29 cellular contexts compared by ENCODE assay signal in the genomic region with DNA sequence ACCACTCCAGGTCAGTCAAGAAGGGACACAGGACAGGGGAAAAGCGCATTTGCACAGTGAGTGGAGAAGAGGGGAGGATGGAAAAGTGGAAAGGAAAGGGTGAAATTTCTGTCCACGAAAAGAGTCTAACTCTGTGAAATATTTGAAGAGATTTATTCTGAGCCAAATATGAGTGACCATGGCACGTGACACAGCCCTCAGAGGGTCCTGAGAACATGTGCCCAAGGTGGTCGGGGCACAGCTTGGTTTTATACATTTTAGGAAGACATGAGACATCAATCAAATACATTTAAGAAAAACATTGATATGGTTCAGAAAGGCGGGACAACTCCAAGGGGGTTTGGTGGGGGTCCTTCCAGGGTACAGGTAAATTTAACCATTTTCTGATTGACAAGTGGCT.
A peak's percentile ranks its signal among the peaks of the same experiment; 100 is the strongest.
DNase-seq lines count a peak whose midpoint lies in the region; ATAC-seq, FAIRE-seq and TF ChIP-seq lines count a peak whose summit lies in the region.
"Had no signal": no experiment of that assay in that cellular context is flagged by ENCODE, and none has a peak within 500 bp of the region (broad histone marks: within the 10 kb centered on the region; RNA-seq: fewer than 3 reads in every experiment).

No MANE protein-coding gene starts in this region.

- WGBS in HepG2 (ENCODE audit: low lambda C conversion rate) = 8% methylated on average over 5 of the region's 5 CpGs
- WGBS in right lobe of liver (ENCODE audit: insufficient coverage, low coverage, low lambda C conversion rate, missing lambda C conversion rate) = 41% methylated on average over 5 of the region's 5 CpGs

- no peak overlapping the region for H3K4me3 ChIP-seq in HepG2 (replicated peaks in 1 of 3; ENCODE audit: insufficient read depth in 1 of 3, low read depth in 2 of 3, low read length in 3 of 3)
- H3K4me3 ChIP-seq in right lobe of liver = no peak overlapping the region
- H3K4me3 ChIP-seq: A549; BLaER1; BLaER1 treated with 17β-estradiol and CSF1 and Interleukin-3, amounts not matched to agents 10 nM and 100 nM had no signal

- intact Hi-C loops in HepG2 (cut with micrococcal nuclease; ENCODE audit: unreplicated experiment) (no loop called here), right lobe of liver (cut with DNase I) (no loop called here)

- ATAC-seq in HepG2 (no peak), right lobe of liver (no peak)
- ATAC-seq: A549; CD8-positive, alpha-beta T cell had no signal

- BruUV-seq in HepG2 (replicated peaks; lab: Mats Ljungman, UMichigan) = no TSS peak

- no peaks in the 10 kb centered on the region for H3K36me3 ChIP-seq in HepG2 (replicated peaks in 1 of 2; ENCODE audit: control insufficient read depth in 1 of 2, insufficient read depth in 2 of 2, low read length in 2 of 2)
- no peaks in the 10 kb centered on the region for H3K36me3 ChIP-seq in right lobe of liver
- H3K36me3 ChIP-seq: BLaER1; BLaER1 treated with 17β-estradiol and CSF1 and Interleukin-3, amounts not matched to agents 10 nM and 100 nM had no signal

- in situ Hi-C loops in HepG2 (cut with HindIII; ENCODE audit: extremely low pct_ligation_motif_present, low pct_unique_long_range_greater_than_20kb) = no loop called here

- TF ChIP-seq CTCF in HepG2 (CRISPR knock-in tag; IDR thresholded peaks at IDR 0.05) (no peak), right lobe of liver (IDR thresholded peaks at IDR 0.05) (no peak)

- H3K4me1 ChIP-seq in HepG2 (ENCODE audit: insufficient read depth, low read length) (no peaks in the 10 kb centered on the region), right lobe of liver (no peaks in the 10 kb centered on the region)
- H3K4me1 ChIP-seq: A549, BE2C, BLaER1, Caco-2 had no signal

- no peak for FAIRE-seq in HepG2 (lab: Jason Lieb, UNC)
- FAIRE-seq: A204.1, A549, D721Med had no signal

- H4K20me1 ChIP-seq in HepG2 (ENCODE audit: insufficient read depth, low read length) = no peaks in the 10 kb centered on the region
- H4K20me1 ChIP-seq: BLaER1; BLaER1 treated with 17β-estradiol and CSF1 and Interleukin-3, amounts not matched to agents 10 nM and 100 nM had no signal

- H3K27ac ChIP-seq in HepG2 (ENCODE audit: extremely low read length, insufficient read depth, low read length) (no peak overlapping the region), right lobe of liver (no peak overlapping the region)
- H3K27ac ChIP-seq: 22Rv1; A549; BLaER1; BLaER1 treated with 17β-estradiol and CSF1 and Interleukin-3, amounts not matched to agents 10 nM and 100 nM; C4-2B had no signal

- H3K9ac ChIP-seq in HepG2 (ENCODE audit: insufficient read depth, low read depth, low read length) = no peak overlapping the region
- H3K9ac ChIP-seq: BLaER1; BLaER1 treated with 17β-estradiol and CSF1 and Interleukin-3, amounts not matched to agents 10 nM and 100 nM had no signal

- no peak overlapping the region for H3K4me2 ChIP-seq in HepG2 (ENCODE audit: low read depth, low read length)
- H3K4me2 ChIP-seq: A549; BLaER1; BLaER1 treated with 17β-estradiol and CSF1 and Interleukin-3, amounts not matched to agents 10 nM and 100 nM had no signal

- no peaks in the 10 kb centered on the region for H3K79me2 ChIP-seq in HepG2 (ENCODE audit: insufficient read depth, low read length)

- POLR2A ChIA-PET in HepG2 (lab: Yijun Ruan, JAX) = no interaction called here

- TF ChIP-seq POLR2A in HepG2 (IDR thresholded peaks at IDR 0.05; ENCODE audit: insufficient read depth in 1 of 2, low read depth in 2 of 2, low read length in 2 of 2) (no peak), right lobe of liver (IDR thresholded peaks at IDR 0.05) (no peak)

- CTCF ChIA-PET in HepG2 (lab: Yijun Ruan, JAX; ENCODE audit: low intra/inter-chr PET ratio, low total read pairs) = no interaction called here

- H2AFZ ChIP-seq in HepG2 (ENCODE audit: low read length) = no peak overlapping the region

- peaks cover 0 to 16% of the 10 kb centered on the region in 2 experiments; a peak in 2 of 5 replicates for H3K27me3 ChIP-seq in HepG2 (ENCODE audit: control insufficient read depth in 1 of 2, insufficient read depth in 2 of 2, low read length in 2 of 2)
- no peaks in the 10 kb centered on the region for H3K27me3 ChIP-seq in right lobe of liver
- H3K27me3 ChIP-seq: BE2C; BLaER1; BLaER1 treated with 17β-estradiol and CSF1 and Interleukin-3, amounts not matched to agents 10 nM and 100 nM had no signal

- no peak for TF ChIP-seq RAD21 in HepG2 (CRISPR knock-in tag; IDR thresholded peaks at IDR 0.05)

- TF ChIP-seq EP300 in HepG2 (IDR thresholded peaks at IDR 0.05; ENCODE audit: low read depth in 2 of 2, low read length in 2 of 2) (no peak), HepG2 (CRISPR knock-in tag; IDR thresholded peaks at IDR 0.05; ENCODE audit: borderline replicate concordance) (no peak)

- H3K9me3 ChIP-seq in HepG2 (ENCODE audit: low read length) = peaks cover 7% of the 10 kb centered on the region; the same call in 1 of the 2 replicates
- H3K9me3 ChIP-seq in right lobe of liver = no peaks in the 10 kb centered on the region
- H3K9me3 ChIP-seq: A549, Caco-2 had no signal

- DNase-seq in HepG2 (ENCODE audit: low spot score) (no peak), right lobe of liver (no peak)
- DNase-seq: 8988T; ACHN; AML-193; BE2C; C1 segment of cervical spinal cord; Caco-2; Calu3; CD4-positive, alpha-beta memory T cell; CD4-positive, alpha-beta T cell; CD4-positive, CD25-positive, alpha-beta regulatory T cell; CD8-positive, alpha-beta memory T cell; CD8-positive, alpha-beta T cell; COR-L47; DMS 273 treated with DMSO at 0.1 percent for 48 hours; DMS153; DMS53; DMS79; DMS79 treated with DMSO at 0.1 percent for 48 hours; DND-41; EL had no signal

TF ChIP-seq in HepG2, 621 proteins besides CTCF, POLR2A, EP300 and RAD21:
- TF ChIP-seq SPEN (CRISPR knock-in tag; IDR thresholded peaks at IDR 0.05; ENCODE audit: low read depth) = no peak
- TF ChIP-seq PHB2 (IDR thresholded peaks at IDR 0.05; ENCODE audit: partially characterized antibody) = no peak
- TF ChIP-seq ATAD3A (CRISPR knock-in tag; IDR thresholded peaks at IDR 0.05) = no peak
- TF ChIP-seq, protein P1, sequence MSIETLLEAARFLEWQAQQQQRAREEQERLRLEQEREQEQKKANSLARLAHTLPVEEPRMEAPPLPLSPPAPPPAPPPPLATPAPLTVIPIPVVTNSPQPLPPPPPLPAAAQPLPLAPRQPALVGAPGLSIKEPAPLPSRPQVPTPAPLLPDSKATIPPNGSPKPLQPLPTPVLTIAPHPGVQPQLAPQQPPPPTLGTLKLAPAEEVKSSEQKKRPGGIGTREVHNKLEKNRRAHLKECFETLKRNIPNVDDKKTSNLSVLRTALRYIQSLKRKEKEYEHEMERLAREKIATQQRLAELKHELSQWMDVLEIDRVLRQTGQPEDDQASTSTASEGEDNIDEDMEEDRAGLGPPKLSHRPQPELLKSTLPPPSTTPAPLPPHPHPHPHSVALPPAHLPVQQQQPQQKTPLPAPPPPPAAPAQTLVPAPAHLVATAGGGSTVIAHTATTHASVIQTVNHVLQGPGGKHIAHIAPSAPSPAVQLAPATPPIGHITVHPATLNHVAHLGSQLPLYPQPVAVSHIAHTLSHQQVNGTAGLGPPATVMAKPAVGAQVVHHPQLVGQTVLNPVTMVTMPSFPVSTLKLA (IDR thresholded peaks at IDR 0.05) = peak; percentile 98
